ENCODE assay signal across 8 cellular contexts in the genomic region with DNA sequence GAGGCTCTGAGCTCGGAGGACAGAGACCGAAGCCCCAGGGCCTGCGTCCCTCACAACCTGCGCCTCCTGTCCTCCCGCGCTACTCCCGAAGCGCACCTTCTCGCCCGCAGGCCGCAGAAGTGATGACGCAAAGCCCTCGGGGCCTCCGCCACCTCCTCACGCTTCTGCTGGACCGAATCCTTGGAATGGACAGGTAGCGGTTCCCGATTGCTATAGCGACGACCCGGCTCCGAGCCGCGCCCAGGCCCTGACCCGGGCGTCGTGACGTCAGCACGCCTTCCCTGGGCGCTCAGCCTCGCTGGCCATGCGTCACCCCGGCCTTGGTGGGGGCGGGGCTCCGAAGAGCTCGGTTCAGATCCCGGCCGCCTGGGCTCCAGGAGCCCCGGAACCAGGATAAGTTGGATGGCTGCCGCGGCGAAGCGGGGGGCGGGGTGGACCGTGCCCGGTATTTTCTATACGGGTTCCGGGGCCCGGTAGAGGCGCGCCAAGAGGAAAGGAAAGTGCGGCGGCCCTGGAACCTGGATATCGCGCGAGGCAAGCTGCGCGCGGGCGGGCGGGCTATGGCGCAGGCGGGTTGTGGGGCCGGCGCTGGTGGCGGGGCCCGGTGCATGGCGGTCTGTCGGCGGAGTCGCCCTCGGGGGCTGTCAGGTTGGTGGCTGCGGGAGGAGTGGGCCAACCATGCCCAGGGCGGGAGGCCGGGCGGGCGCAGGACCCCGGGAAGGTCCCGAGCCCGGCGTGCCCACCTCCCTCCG. TPM values are rescaled to one million over a fixed set of nuclear protein-coding genes. Genes with fewer than 3 reads are reported as not detected.
A peak's percentile ranks its signal among the peaks of the same experiment; 100 is the strongest.
DNase-seq lines count a peak whose midpoint lies in the region; ATAC-seq and TF ChIP-seq lines count a peak whose summit lies in the region.

A gene (plus strand): TSS at position 542 of the 752 bp plus-strand sequence. CDS start 21,417 bp downstream, outside the sequence.

- H3K9me3 Mint-ChIP-seq in CD14-positive monocyte = no peaks in the 10 kb centered on the region
- H3K9me3 Mint-ChIP-seq in activated CD4-positive, alpha-beta memory T cell treated with anti-CD3 and anti-CD28 coated beads for 36 hours = no peaks in the 10 kb centered on the region

- H3K27ac Mint-ChIP-seq in CD14-positive monocyte = peak within 1 kb of the TSS; percentile 97 to 99 (median 99)
- H3K27ac Mint-ChIP-seq in activated CD4-positive, alpha-beta memory T cell treated with anti-CD3 and anti-CD28 coated beads for 36 hours = peak within 1 kb of the TSS; percentile 85

- no peak for TF ChIP-seq CTCF in CD14-positive monocyte (IDR thresholded peaks at IDR 0.05)
- TF ChIP-seq CTCF in dorsolateral prefrontal cortex (IDR thresholded peaks at IDR 0.05 in 54 of 56, conservative IDR thresholded peaks at IDR 0.05 in 2 of 56; ENCODE audit: low read depth in 1 of 56, partially characterized antibody in 56 of 56) = peak in 26 of 56 donors; percentile 5 to 49 (median 25)
- peak in 1 of 3 donors; percentile 98 for TF ChIP-seq CTCF in lower leg skin (IDR thresholded peaks at IDR 0.05)

- peak within 1 kb of the TSS; percentile 71 to 100 (median 93) for H3K4me3 ChIP-seq in dorsolateral prefrontal cortex
- peak within 1 kb of the TSS; percentile 79 for H3K4me3 ChIP-seq in lower leg skin (ENCODE audit: low read depth, poor library complexity, severe bottlenecking)

- peaks cover 45% of the 10 kb centered on the region for H3K4me1 Mint-ChIP-seq in CD14-positive monocyte
- H3K4me1 Mint-ChIP-seq in activated CD4-positive, alpha-beta memory T cell treated with anti-CD3 and anti-CD28 coated beads for 36 hours (ENCODE audit: low read depth) = peaks cover 39% of the 10 kb centered on the region

- H3K27ac ChIP-seq in dorsolateral prefrontal cortex = peak within 1 kb of the TSS; percentile 80 to 99 (median 96)

- POLR2A ChIA-PET in activated CD4-positive, alpha-beta memory T cell treated with anti-CD3 and anti-CD28 coated beads for 36 hours (lab: Charles Lee) = interaction anchor here (0.7 to 1.3 kb wide), 5 partner anchors 9 to 42 kb away, joined by 3 to 5 read pairs (median 4); no protein-coding TSS in a partner anchor

- H3K27me3 ChIP-seq in dorsolateral prefrontal cortex = no peaks in the 10 kb centered on the region

- WGBS in lower leg skin, 2 donors = 0 to 1% methylated on average over 74 to 75 of the region's 82 CpGs

- peak within 1 kb of the TSS; percentile 97 to 98 for H3K4me3 Mint-ChIP-seq in CD14-positive monocyte
- H3K4me3 Mint-ChIP-seq in activated CD4-positive, alpha-beta memory T cell treated with anti-CD3 and anti-CD28 coated beads for 36 hours = peak within 1 kb of the TSS; percentile 97

- intact Hi-C loops in CD14-positive monocyte (cut with micrococcal nuclease) (loop anchor here in 1 of 2 donors (5.0 to 10.0 kb wide), 2 partner anchors 505 to 1288 kb away; a partner anchor contains a TSS), dorsolateral prefrontal cortex (cut with DNase I) (loop anchor here in 1 of 2 donors (5.0 kb wide), 1 partner anchor 372 kb away; a partner anchor contains a TSS), lower leg skin (cut with DNase I; ENCODE audit: low total_unique reads) (no loop called here)
- intact Hi-C loops in activated CD4-positive, alpha-beta memory T cell treated with anti-CD3 and anti-CD28 coated beads for 36 hours (cut with micrococcal nuclease) = no loop called here

- H3K36me3 Mint-ChIP-seq in CD14-positive monocyte = peaks cover 0 to 8% of the 10 kb centered on the region in 2 donors
- H3K36me3 Mint-ChIP-seq in activated CD4-positive, alpha-beta memory T cell treated with anti-CD3 and anti-CD28 coated beads for 36 hours = no peaks in the 10 kb centered on the region

- DNase-seq in CD14-positive monocyte (ENCODE audit: low spot score) = peak; percentile 97
- DNase-seq in NCI-H82 treated with DMSO at 0.1 percent for 48 hours (lab: John Stamatoyannopoulos, UW; ENCODE audit: unreplicated experiment) = peak; percentile 81
- peak; percentile 92 for DNase-seq in activated CD4-positive, alpha-beta memory T cell treated with anti-CD3 and anti-CD28 coated beads for 36 hours
- peak; percentile 94 to 99 (median 98) for DNase-seq in dorsolateral prefrontal cortex
- peak; percentile 96 to 100 for DNase-seq in lower leg skin (ENCODE audit: low spot score in 2 of 2)
- DNase-seq in stimulated activated CD4-positive, alpha-beta T cell treated with anti-CD3 and anti-CD28 coated beads, Interleukin-4, amount 100 ng/mL, for 48 hours (ENCODE audit: low read depth in 2 of 2) = peak; percentile 93 to 94

- peak in 1 of 2 donors; percentile 36 for TF ChIP-seq POLR2A in lower leg skin (IDR thresholded peaks at IDR 0.05)

- CTCF ChIA-PET in activated CD4-positive, alpha-beta memory T cell treated with anti-CD3 and anti-CD28 coated beads for 36 hours (lab: Charles Lee) = interaction anchor here (0.8 to 5.7 kb wide), 10 partner anchors 9 to 371 kb away, joined by 3 to 55 read pairs (median 3); no protein-coding TSS in a partner anchor

- H3K27me3 Mint-ChIP-seq in CD14-positive monocyte (ENCODE audit: low read depth in 3 of 3) = peaks cover 0 to 2% (median 1%) of the 10 kb centered on the region in 3 donors
- no peaks in the 10 kb centered on the region for H3K27me3 Mint-ChIP-seq in activated CD4-positive, alpha-beta memory T cell treated with anti-CD3 and anti-CD28 coated beads for 36 hours

- peak; percentile 90 for ATAC-seq in GM19397 (IDR thresholded peaks at IDR 0.05; ENCODE audit: unreplicated experiment)
- peak; percentile 29 for ATAC-seq in HG03575 (IDR thresholded peaks at IDR 0.05; ENCODE audit: extremely low read depth, insufficient number of reproducible peaks, low FRiP score, unreplicated experiment)

RNA-seq across cellular contexts. Expression of the gene that starts here (rescaled TPM):
- polyA plus RNA-seq in CD14-positive monocyte = 1 to 10 TPM; 6.8 to 9.6 TPM
- 10 to 100 TPM; 35.2 to 38.5 TPM for total RNA-seq in activated CD4-positive, alpha-beta memory T cell treated with anti-CD3 and anti-CD28 coated beads for 36 hours
- total RNA-seq in dorsolateral prefrontal cortex (10 to 100 TPM; 28.7 to 73.1 (median 45.8) TPM), lower leg skin (10 to 100 TPM; 12.4 to 21.4 (median 16.8) TPM)

Comparison
In these comparisons a context has a peak if more than half of its experiments do, and no peak if none do; other contexts are left out.
1. Peak in every context shown above with its lines: DNase-seq, ATAC-seq, H3K4me3 ChIP-seq and H3K27ac ChIP-seq.